ENCODE assay signal across 9 cellular contexts in genomic region chr6:43669050-43669921, GRCh38. TPM values are rescaled to one million over a fixed set of nuclear protein-coding genes. Genes with fewer than 3 reads are reported as not detected.
DNase-seq lines count a peak whose midpoint lies in the region; ATAC-seq and TF ChIP-seq lines count a peak whose summit lies in the region.
"Had no signal": no experiment of that assay in that cellular context is flagged by ENCODE, and none has a peak within 500 bp of the region (broad histone marks: within the 10 kb centered on the region; RNA-seq: fewer than 3 reads in every experiment).

No MANE protein-coding gene starts in this region.

- peaks cover 39% of the 10 kb centered on the region for H3K4me1 Mint-ChIP-seq in activated T-helper 1 cell treated with anti-CD3 and anti-CD28 coated beads, Interleukin-12 subunit alpha, Interleukin-12 subunit beta, Interleukin-2, Interleukin-4 antibody, amounts not matched to agents 30 ng/mL and 10 ng/mL and 1 ng/mL, durations not matched to agents 14 hours and 24 hours and 36 hours (ENCODE audit: low read depth)
- H3K4me1 Mint-ChIP-seq in CD14-positive monocyte = peaks cover 16% of the 10 kb centered on the region
- H3K4me1 Mint-ChIP-seq in effector memory CD8-positive, alpha-beta T cell (ENCODE audit: low read depth in 2 of 2) = peaks cover 13 to 18% of the 10 kb centered on the region in 2 donors

- no peaks in the 10 kb centered on the region for H3K36me3 ChIP-seq in GM23248 (ENCODE audit: low read depth)
- H3K36me3 ChIP-seq in skeletal muscle satellite cell (ENCODE audit: insufficient read depth, low read length) = peaks cover 29% of the 10 kb centered on the region

- H2AFZ ChIP-seq in GM23248 = no peak overlapping the region

- H3K4me2 ChIP-seq in GM23248 (ENCODE audit: unreplicated experiment) (peak overlapping the region; percentile 33), skeletal muscle satellite cell (ENCODE audit: low read length) (peak overlapping the region; percentile 32)

- peaks cover 30% of the 10 kb centered on the region for H3K4me1 ChIP-seq in GM23248 (ENCODE audit: insufficient read depth)
- H3K4me1 ChIP-seq in skeletal muscle satellite cell (ENCODE audit: control insufficient read depth, insufficient read depth, low read length) = peaks cover 28% of the 10 kb centered on the region

- H3K27me3 ChIP-seq in GM23248 (replicated peaks; ENCODE audit: insufficient read depth) (no peaks in the 10 kb centered on the region), skeletal muscle satellite cell (ENCODE audit: control insufficient read depth, insufficient read depth, low read length) (peaks cover 4% of the 10 kb centered on the region)

- no peaks in the 10 kb centered on the region for H3K9me3 ChIP-seq in GM23248 (ENCODE audit: low read depth)
- no peaks in the 10 kb centered on the region for H3K9me3 ChIP-seq in skeletal muscle satellite cell (replicated peaks; ENCODE audit: low read length)

- no peak for TF ChIP-seq CTCF in CD14-positive monocyte (IDR thresholded peaks at IDR 0.05)

- ATAC-seq in left ventricle myocardium superior = peak; percentile 73
- no peak for ATAC-seq in effector memory CD8-positive, alpha-beta T cell (replicated peaks)

- no peak overlapping the region for H3K4me3 Mint-ChIP-seq in activated T-helper 1 cell treated with anti-CD3 and anti-CD28 coated beads, Interleukin-12 subunit alpha, Interleukin-12 subunit beta, Interleukin-2, Interleukin-4 antibody, amounts not matched to agents 30 ng/mL and 10 ng/mL and 1 ng/mL, durations not matched to agents 14 hours and 24 hours and 36 hours
- H3K4me3 Mint-ChIP-seq in CD14-positive monocyte = no peak overlapping the region
- no peak overlapping the region for H3K4me3 Mint-ChIP-seq in effector memory CD8-positive, alpha-beta T cell

- peaks cover 21% of the 10 kb centered on the region for H3K36me3 Mint-ChIP-seq in activated T-helper 1 cell treated with anti-CD3 and anti-CD28 coated beads, Interleukin-12 subunit alpha, Interleukin-12 subunit beta, Interleukin-2, Interleukin-4 antibody, amounts not matched to agents 30 ng/mL and 10 ng/mL and 1 ng/mL, durations not matched to agents 14 hours and 24 hours and 36 hours (ENCODE audit: low read depth)
- H3K36me3 Mint-ChIP-seq in CD14-positive monocyte = peaks cover 38 to 50% of the 10 kb centered on the region in 2 donors
- H3K36me3 Mint-ChIP-seq in effector memory CD8-positive, alpha-beta T cell (ENCODE audit: insufficient read depth) = peaks cover 23% of the 10 kb centered on the region

- H3K4me3 ChIP-seq in GM23248 (no peak overlapping the region), skeletal muscle satellite cell (ENCODE audit: low read length) (no peak overlapping the region)
- H3K4me3 ChIP-seq: lung had no signal

- no peaks in the 10 kb centered on the region for H3K9me2 ChIP-seq in GM23248 (ENCODE audit: insufficient read depth)

- DNase-seq in GM23248 = peak; percentile 94
- no peak for DNase-seq in activated T-helper 1 cell treated with anti-CD3 and anti-CD28 coated beads, Interleukin-12 subunit alpha, Interleukin-12 subunit beta, Interleukin-2, Interleukin-4 antibody, amounts not matched to agents 30 ng/mL and 10 ng/mL and 1 ng/mL, durations not matched to agents 14 hours and 24 hours and 36 hours (ENCODE audit: low spot score)
- peak; percentile 84 for DNase-seq in left ventricle myocardium superior
- DNase-seq in CD14-positive monocyte (ENCODE audit: low spot score) = no peak
- no peak for DNase-seq in GM19240 (ENCODE audit: insufficient read length, low spot score)
- DNase-seq in effector memory CD8-positive, alpha-beta T cell = no peak
- DNase-seq in stimulated activated CD4-positive, alpha-beta T cell treated with anti-CD3 and anti-CD28 coated beads, Interleukin-1b, Interleukin-23, amount 100 ng/mL, for 48 hours = no peak

- intact Hi-C loops in activated T-helper 1 cell treated with anti-CD3 and anti-CD28 coated beads, Interleukin-12 subunit alpha, Interleukin-12 subunit beta, Interleukin-2, Interleukin-4 antibody, amounts not matched to agents 30 ng/mL and 10 ng/mL and 1 ng/mL, durations not matched to agents 14 hours and 24 hours and 36 hours (cut with micrococcal nuclease) = loop anchor here (5.0 kb wide), 1 partner anchor 168 kb away; no protein-coding TSS in a partner anchor
- intact Hi-C loops in left ventricle myocardium superior (cut with micrococcal nuclease) = loop anchor here (5.0 kb wide), 2 partner anchors 88 to 408 kb away; no protein-coding TSS in a partner anchor
- intact Hi-C loops in CD14-positive monocyte (cut with micrococcal nuclease) = loop anchor here (5.0 kb wide), 4 partner anchors 93 to 278 kb away; partner anchors contain the start of gene VEGFA (in 1 of the 2)

- H4K20me1 ChIP-seq in GM23248 (ENCODE audit: insufficient read depth) = no peaks in the 10 kb centered on the region

- H3K27me3 Mint-ChIP-seq in activated T-helper 1 cell treated with anti-CD3 and anti-CD28 coated beads, Interleukin-12 subunit alpha, Interleukin-12 subunit beta, Interleukin-2, Interleukin-4 antibody, amounts not matched to agents 30 ng/mL and 10 ng/mL and 1 ng/mL, durations not matched to agents 14 hours and 24 hours and 36 hours (ENCODE audit: insufficient read depth) = no peaks in the 10 kb centered on the region
- peaks cover 11 to 16% (median 15%) of the 10 kb centered on the region in 3 donors for H3K27me3 Mint-ChIP-seq in CD14-positive monocyte (ENCODE audit: low read depth in 3 of 3)
- H3K27me3 Mint-ChIP-seq in effector memory CD8-positive, alpha-beta T cell = peaks cover 3 to 5% of the 10 kb centered on the region in 2 donors

- peak overlapping the region; percentile 53 for H3K27ac ChIP-seq in GM23248

- peaks cover 18% of the 10 kb centered on the region; the same call in 1 of the 2 replicates for H3F3A ChIP-seq in GM23248 (ENCODE audit: insufficient read depth)

- no peaks in the 10 kb centered on the region for H3K79me2 ChIP-seq in GM23248 (ENCODE audit: insufficient read depth)

- H3K27ac Mint-ChIP-seq in activated T-helper 1 cell treated with anti-CD3 and anti-CD28 coated beads, Interleukin-12 subunit alpha, Interleukin-12 subunit beta, Interleukin-2, Interleukin-4 antibody, amounts not matched to agents 30 ng/mL and 10 ng/mL and 1 ng/mL, durations not matched to agents 14 hours and 24 hours and 36 hours = peak overlapping the region; percentile 79
- no peak overlapping the region for H3K27ac Mint-ChIP-seq in CD14-positive monocyte
- H3K27ac Mint-ChIP-seq in effector memory CD8-positive, alpha-beta T cell = peak overlapping the region in 1 of 2 donors; percentile 66

- 9 to 11% methylated on average over 15 of the region's 15 CpGs for WGBS in GM23248 (ENCODE audit: low coverage in 1 of 2, low lambda C conversion rate in 2 of 2, missing lambda C conversion rate in 2 of 2), 2 experiments

- peak overlapping the region; percentile 32; the same call in 1 of the 2 replicates for H3K9ac ChIP-seq in GM23248
- H3K9ac ChIP-seq in skeletal muscle satellite cell (ENCODE audit: low read depth, low read length) = no peak overlapping the region

- in situ Hi-C loops in GM23248 (cut with MboI) = loop anchor here (25.0 kb wide), 1 partner anchor 418 kb away; no protein-coding TSS in a partner anchor

- no peaks in the 10 kb centered on the region for H3K9me3 Mint-ChIP-seq in activated T-helper 1 cell treated with anti-CD3 and anti-CD28 coated beads, Interleukin-12 subunit alpha, Interleukin-12 subunit beta, Interleukin-2, Interleukin-4 antibody, amounts not matched to agents 30 ng/mL and 10 ng/mL and 1 ng/mL, durations not matched to agents 14 hours and 24 hours and 36 hours
- no peaks in the 10 kb centered on the region for H3K9me3 Mint-ChIP-seq in CD14-positive monocyte
- no peaks in the 10 kb centered on the region for H3K9me3 Mint-ChIP-seq in effector memory CD8-positive, alpha-beta T cell

RNA-seq across cellular contexts. Expression of gene MRPS18A, which starts 18.3 kb away (rescaled TPM):
- total RNA-seq in GM23248 (2014; rRNA removed; shearing (Covaris generic)) = 21.0 and 33.7 TPM in 2 replicates
- 39.2 and 43.4 TPM in 2 replicates for polyA plus RNA-seq in GM23248 (2016; fragmentation: Nextera tagmentation; extraction: Ambion mirVana)
- 55.0 and 55.9 TPM in 2 replicates for total RNA-seq in activated T-helper 1 cell treated with anti-CD3 and anti-CD28 coated beads, Interleukin-12 subunit alpha, Interleukin-12 subunit beta, Interleukin-2, Interleukin-4 antibody, amounts not matched to agents 30 ng/mL and 10 ng/mL and 1 ng/mL, durations not matched to agents 14 hours and 24 hours and 36 hours
- total RNA-seq in left ventricle myocardium superior = 46.0 TPM
- total RNA-seq in skeletal muscle satellite cell (2012; rRNA removed) = 33.0 and 39.1 TPM in 2 replicates
- 10 to 100 TPM; 41.4 to 45.3 TPM for polyA plus RNA-seq in CD14-positive monocyte

RNA-seq across cellular contexts. Expression of gene RSPH9, which starts 24.4 kb away (rescaled TPM):
- 0.11 TPM in 1 of 2 replicates, not detected in the other for total RNA-seq in GM23248 (2014; rRNA removed; shearing (Covaris generic))
- 1.2 and 1.3 TPM in 2 replicates for polyA plus RNA-seq in GM23248 (2016; fragmentation: Nextera tagmentation; extraction: Ambion mirVana)
- not detected in 2 replicates for total RNA-seq in activated T-helper 1 cell treated with anti-CD3 and anti-CD28 coated beads, Interleukin-12 subunit alpha, Interleukin-12 subunit beta, Interleukin-2, Interleukin-4 antibody, amounts not matched to agents 30 ng/mL and 10 ng/mL and 1 ng/mL, durations not matched to agents 14 hours and 24 hours and 36 hours
- 0.15 TPM for total RNA-seq in left ventricle myocardium superior
- 0.25 and 0.66 TPM in 2 replicates for total RNA-seq in skeletal muscle satellite cell (2012; rRNA removed)
- under 1 TPM; 0.13 to 0.52 TPM for polyA plus RNA-seq in CD14-positive monocyte

RNA-seq across cellular contexts. Expression of gene MAD2L1BP, which starts 33.6 kb away (rescaled TPM):
- 33.1 and 33.9 TPM in 2 replicates for total RNA-seq in GM23248 (2014; rRNA removed; shearing (Covaris generic))
- polyA plus RNA-seq in GM23248 (2016; fragmentation: Nextera tagmentation; extraction: Ambion mirVana) (32.9 and 34.2 TPM in 2 replicates), CD14-positive monocyte (10 to 100 TPM; 17.3 to 26.5 TPM)
- total RNA-seq in activated T-helper 1 cell treated with anti-CD3 and anti-CD28 coated beads, Interleukin-12 subunit alpha, Interleukin-12 subunit beta, Interleukin-2, Interleukin-4 antibody, amounts not matched to agents 30 ng/mL and 10 ng/mL and 1 ng/mL, durations not matched to agents 14 hours and 24 hours and 36 hours = 34.8 and 39.0 TPM in 2 replicates
- total RNA-seq in left ventricle myocardium superior = 28.3 TPM
- total RNA-seq in skeletal muscle satellite cell (2012; rRNA removed) = 21.0 and 34.9 TPM in 2 replicates

RNA-seq across cellular contexts. Expression of gene GTPBP2, which starts 40.2 kb away (rescaled TPM):
- 80.7 and 88.3 TPM in 2 replicates for total RNA-seq in GM23248 (2014; rRNA removed; shearing (Covaris generic))
- polyA plus RNA-seq in GM23248 (2016; fragmentation: Nextera tagmentation; extraction: Ambion mirVana) = 15.5 and 15.9 TPM in 2 replicates
- total RNA-seq in activated T-helper 1 cell treated with anti-CD3 and anti-CD28 coated beads, Interleukin-12 subunit alpha, Interleukin-12 subunit beta, Interleukin-2, Interleukin-4 antibody, amounts not matched to agents 30 ng/mL and 10 ng/mL and 1 ng/mL, durations not matched to agents 14 hours and 24 hours and 36 hours = 72.4 and 73.0 TPM in 2 replicates
- total RNA-seq in left ventricle myocardium superior = 23.6 TPM
- 40.6 and 43.6 TPM in 2 replicates for total RNA-seq in skeletal muscle satellite cell (2012; rRNA removed)
- polyA plus RNA-seq in CD14-positive monocyte = 1 to 10 TPM; 3.6 to 4.9 TPM

Comparison
In these comparisons a context has a peak if more than half of its experiments do, and no peak if none do; other contexts are left out.
1. DNase-seq: peak in GM23248 (single experiment) and left ventricle myocardium superior (single experiment); none in activated T-helper 1 cell treated with anti-CD3 and anti-CD28 coated beads, Interleukin-12 subunit alpha, Interleukin-12 subunit beta, Interleukin-2, Interleukin-4 antibody, amounts not matched to agents 30 ng/mL and 10 ng/mL and 1 ng/mL, durations not matched to agents 14 hours and 24 hours and 36 hours (single experiment), CD14-positive monocyte (single experiment), GM19240 (single experiment), effector memory CD8-positive, alpha-beta T cell (0 of 3) and stimulated activated CD4-positive, alpha-beta T cell treated with anti-CD3 and anti-CD28 coated beads, Interleukin-1b, Interleukin-23, amount 100 ng/mL, for 48 hours (single experiment).